ENCODE assay signal across 8 cellular contexts in the genomic region with DNA sequence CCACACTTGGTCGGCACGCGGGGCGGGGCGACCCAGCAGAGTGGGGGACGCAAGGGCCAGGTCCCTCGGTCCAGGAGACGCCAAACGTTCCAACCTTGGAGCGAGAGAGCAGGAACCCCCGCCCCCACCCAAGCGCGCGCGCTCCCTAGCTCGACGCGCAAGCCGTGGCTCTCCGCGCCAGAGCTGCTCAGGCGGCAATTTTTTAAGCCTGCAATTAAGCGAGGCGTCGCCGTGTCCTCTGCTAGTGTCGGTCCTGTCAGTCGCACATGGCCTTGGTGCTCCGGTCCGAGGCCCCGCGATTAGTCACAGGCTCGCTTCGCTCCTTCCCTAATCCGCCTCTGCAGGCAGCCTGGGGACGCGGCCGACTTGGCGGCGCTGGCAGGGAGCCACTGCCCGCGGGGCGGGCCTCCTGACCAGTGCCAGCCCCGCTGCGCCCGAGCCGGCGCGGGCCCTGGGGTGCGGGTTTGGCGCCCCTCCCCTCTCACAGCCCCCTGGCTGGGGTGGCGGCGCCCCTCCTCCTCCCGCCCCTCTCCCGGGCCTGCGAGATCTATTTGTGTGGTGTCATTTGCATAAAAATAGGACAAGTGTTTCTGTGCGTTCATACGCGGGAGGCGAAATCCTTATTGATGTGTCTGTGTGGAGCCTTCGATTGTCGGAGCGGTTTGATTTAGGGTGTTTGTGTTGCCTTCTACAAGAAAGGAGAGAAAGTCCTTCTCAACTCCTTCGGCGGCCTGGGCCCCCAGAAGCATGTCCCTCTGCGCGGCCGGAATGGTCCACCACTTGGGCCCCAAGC. TPM values are rescaled to one million over a fixed set of nuclear protein-coding genes. Genes with fewer than 3 reads are reported as not detected.
DNase-seq lines count a peak whose midpoint lies in the region; ATAC-seq and TF ChIP-seq lines count a peak whose summit lies in the region.

No MANE protein-coding gene starts in this region.

- peak; percentile 21 to 42 for DNase-seq in NOMO-1 (lab: John Stamatoyannopoulos, UW; ENCODE audit: unreplicated experiment in 2 of 2)
- DNase-seq in NOMO-1 treated with dmso at 0.1 percent for 144 hours (lab: John Stamatoyannopoulos, UW; ENCODE audit: unreplicated experiment) = no peak
- DNase-seq in NCI-H460 (ENCODE audit: extremely low read depth, low read depth) = peak; percentile 30
- DNase-seq in brain microvascular endothelial cell = no peak
- peak; percentile 69 for DNase-seq in left lobe of liver (ENCODE audit: low spot score)
- DNase-seq in substantia nigra (lab: John Stamatoyannopoulos, UW) = peak in 37 of 49 donors; percentile 1 to 65 (median 22)
- no peak for DNase-seq in GM19240 (ENCODE audit: insufficient read length, low spot score)

- H3K27ac ChIP-seq in brain microvascular endothelial cell (no peak overlapping the region), substantia nigra (ENCODE audit: low read depth, low read length, poor library complexity, severe bottlenecking) (peak overlapping the region; percentile 67)

- TF ChIP-seq CTCF in brain microvascular endothelial cell (IDR thresholded peaks at IDR 0.05; ENCODE audit: low read depth, low read length, missing control alignments) = no peak

- ATAC-seq in left lobe of liver (peak; percentile 38), HG02870 (IDR thresholded peaks at IDR 0.05; ENCODE audit: unreplicated experiment) (no peak)

- no peaks in the 10 kb centered on the region for H3K36me3 ChIP-seq in brain microvascular endothelial cell (replicated peaks)

- no peaks in the 10 kb centered on the region for H3K27me3 ChIP-seq in brain microvascular endothelial cell (replicated peaks)

- H3K4me3 ChIP-seq in brain microvascular endothelial cell (ENCODE audit: low read depth, low read length) = peak overlapping the region; percentile 9

- in situ Hi-C loops in brain microvascular endothelial cell (cut with HindIII; ENCODE audit: low pct_ligation_motif_present, low sequenced_read_pairs) = no loop called here

RNA-seq across cellular contexts. Expression of a gene that starts 9.7 kb away (rescaled TPM):
- total RNA-seq in NCI-H460 (2014; rRNA removed; shearing (Covaris generic)) = 21.1 and 25.9 TPM in 2 replicates
- polyA plus RNA-seq in NCI-H460 (2014; cell fraction: nucleus; rRNA removed) = 14.8 and 18.2 TPM in 2 replicates
- total RNA-seq in left lobe of liver = 10.5 TPM

Comparison
In these comparisons a context has a peak if more than half of its experiments do, and no peak if none do; other contexts are left out.
1. DNase-seq: peak in NOMO-1 (2 of 2), NCI-H460 (single experiment), left lobe of liver (single experiment) and substantia nigra (37 of 49); none in NOMO-1 treated with dmso at 0.1 percent for 144 hours (single experiment), brain microvascular endothelial cell (single experiment) and GM19240 (single experiment).